ENCODE assay signal across 19 cellular contexts in genomic region chr17:67133161-67133560, GRCh38.
"Had no signal": no experiment of that assay in that cellular context is flagged by ENCODE, and none has a peak within 500 bp of the region (broad histone marks: within the 10 kb centered on the region; RNA-seq: fewer than 3 reads in every experiment).

No MANE protein-coding gene starts in this region.

- H3K4me1 ChIP-seq: left lung, right atrium auricular region, sigmoid colon, tibial nerve, upper lobe of left lung had no signal

- DNase-seq: cortex of kidney; left lung; mesenchymal stem cell; mucosa of descending colon; naive B cell; pancreas; sigmoid colon; stimulated activated CD4-positive, alpha-beta T cell treated with anti-CD3 and anti-CD28 coated beads, Interleukin-2, amount 100 ng/mL, for 24 hours; stimulated activated CD4-positive, alpha-beta T cell treated with anti-CD3 and anti-CD28 coated beads, Interleukin-4, amount 100 ng/mL, for 24 hours; upper lobe of left lung had no signal

- H3K9me3 ChIP-seq: left lung, mucosa of descending colon, neutrophil, pancreas, right atrium auricular region, sigmoid colon, thoracic aorta, tibial nerve, upper lobe of left lung had no signal

- ATAC-seq: left lung; mucosa of descending colon; natural killer cell treated with Interleukin-12 subunit alpha and Interleukin-12 subunit beta and Interleukin-15 and Interleukin-18, amount 100 ng/mL, for 72 hours; stimulated activated memory B cell treated with anti-CD40 and anti-IgM and Interleukin-4, amounts not matched to agents 10 μg/mL and 1 μg/mL and 100 μg/mL, for 72 hours had no signal

- H3K27me3 ChIP-seq: left lung, neutrophil, pancreas, right atrium auricular region, sigmoid colon, tibial nerve, upper lobe of left lung had no signal

- FAIRE-seq: frontal cortex, keratinocyte, pancreas, urothelium cell line had no signal

- H3K27ac ChIP-seq: left lung, neutrophil, pancreas, right atrium auricular region, sigmoid colon, thoracic aorta, tibial nerve, upper lobe of left lung had no signal

- H3K4me3 ChIP-seq: left lung, mucosa of descending colon, pancreas, right atrium auricular region, sigmoid colon, thoracic aorta, tibial nerve, upper lobe of left lung had no signal
